18 cellular contexts compared by ENCODE assay signal in genomic region chr4:105527081-105527480, GRCh38. TPM values are rescaled to one million over a fixed set of nuclear protein-coding genes. Genes with fewer than 3 reads are reported as not detected.
A peak's percentile ranks its signal among the peaks of the same experiment; 100 is the strongest.
DNase-seq lines count a peak whose midpoint lies in the region; ATAC-seq and TF ChIP-seq lines count a peak whose summit lies in the region.
"Had no signal": no experiment of that assay in that cellular context is flagged by ENCODE, and none has a peak within 500 bp of the region (broad histone marks: within the 10 kb centered on the region; RNA-seq: fewer than 3 reads in every experiment).

No MANE protein-coding gene starts in this region.

- H3K14ac ChIP-seq in IMR-90 (replicated peaks; ENCODE audit: low read depth, low read length), result no peak overlapping the region
- H3K14ac ChIP-seq in trophoblast cell (ENCODE audit: low read length), result no peak overlapping the region

- dilution Hi-C loops in IMR-90 (cut with HindIII; ENCODE audit: low sequenced_read_pairs, unreplicated experiment), result no loop called here

- H3K79me1 ChIP-seq in IMR-90 (ENCODE audit: low read depth in 1 of 2, low read length in 2 of 2) (no peaks in the 10 kb centered on the region), trophoblast cell (ENCODE audit: low read length) (no peaks in the 10 kb centered on the region)

- no peak overlapping the region for H3K4me3 Mint-ChIP-seq in GM23338
- H3K4me3 Mint-ChIP-seq in endodermal cell, result no peak overlapping the region
- H3K4me3 Mint-ChIP-seq in activated T-helper 1 cell treated with anti-CD3 and anti-CD28 coated beads, Interleukin-12 subunit alpha, Interleukin-12 subunit beta, Interleukin-2, Interleukin-4 antibody, amounts not matched to agents 30 ng/mL and 10 ng/mL and 1 ng/mL, durations not matched to agents 14 hours and 24 hours and 36 hours, result no peak overlapping the region
- H3K4me3 Mint-ChIP-seq: CD4-positive, CD25-positive, alpha-beta regulatory T cell; CD8-positive, alpha-beta memory T cell had no signal

- H3K27me3 Mint-ChIP-seq in GM23338 (ENCODE audit: insufficient read depth, low read depth, poor library complexity) (peaks cover 5% of the 10 kb centered on the region), endodermal cell (ENCODE audit: insufficient read depth) (peaks cover 31% of the 10 kb centered on the region)
- H3K27me3 Mint-ChIP-seq in activated T-helper 1 cell treated with anti-CD3 and anti-CD28 coated beads, Interleukin-12 subunit alpha, Interleukin-12 subunit beta, Interleukin-2, Interleukin-4 antibody, amounts not matched to agents 30 ng/mL and 10 ng/mL and 1 ng/mL, durations not matched to agents 14 hours and 24 hours and 36 hours (ENCODE audit: insufficient read depth), result peaks cover 6% of the 10 kb centered on the region

- no peak overlapping the region for H2BK12ac ChIP-seq in trophoblast cell (ENCODE audit: low read length)

- in situ Hi-C loops in IMR-90 (cut with MboI; ENCODE audit: low sequenced_read_pairs) (no loop called here), ACHN (cut with HindIII; ENCODE audit: low pct_ligation_motif_present, low pct_unique_long_range_greater_than_20kb, low sequenced_read_pairs) (no loop called here)

- H3F3A ChIP-seq in GM23338 (replicated peaks; ENCODE audit: low read depth), result no peaks in the 10 kb centered on the region

- no peak overlapping the region for H2BK20ac ChIP-seq in IMR-90 (ENCODE audit: low read depth, low read length)

- no peaks in the 10 kb centered on the region for H3K9me1 ChIP-seq in IMR-90 (ENCODE audit: insufficient read depth, low read length)

- DNase-seq in GM23338 (ENCODE audit: low spot score) (peak; percentile 8), IMR-90 (no peak), endodermal cell (peak; percentile 57), trophoblast cell (no peak), ACHN (no peak)
- DNase-seq in activated T-helper 1 cell treated with anti-CD3 and anti-CD28 coated beads, Interleukin-12 subunit alpha, Interleukin-12 subunit beta, Interleukin-2, Interleukin-4 antibody, amounts not matched to agents 30 ng/mL and 10 ng/mL and 1 ng/mL, durations not matched to agents 14 hours and 24 hours and 36 hours (ENCODE audit: low spot score), result no peak
- DNase-seq: BE2C; C1 segment of cervical spinal cord; CD4-positive, CD25-positive, alpha-beta regulatory T cell; CD8-positive, alpha-beta memory T cell; COR-L47; DMS 273 treated with DMSO at 0.1 percent for 48 hours; DMS53; DND-41; EL; GM23248 had no signal

- no peak overlapping the region for H2AFZ ChIP-seq in GM23338
- H2AFZ ChIP-seq in IMR-90 (replicated peaks; ENCODE audit: low read length, poor library complexity), result peak overlapping the region; percentile 5
- no peak overlapping the region for H2AFZ ChIP-seq in trophoblast cell (ENCODE audit: insufficient read depth, low read length, poor library complexity)
- H2AFZ ChIP-seq: GM23248 had no signal

- H3K56ac ChIP-seq in IMR-90 (ENCODE audit: extremely low read depth, insufficient read depth, low read length), result no peak overlapping the region

- TF ChIP-seq CTCF in GM23338 (conservative IDR thresholded peaks at IDR 0.05; ENCODE audit: low read depth in 2 of 2) (no peak; a peak in 1 of 4 replicates), IMR-90 (conservative IDR thresholded peaks at IDR 0.05; ENCODE audit: low read depth, low read length) (no peak), endodermal cell (conservative IDR thresholded peaks at IDR 0.05) (no peak)

- no peak overlapping the region for H2AK9ac ChIP-seq in IMR-90 (replicated peaks; ENCODE audit: low read depth, low read length, poor library complexity)

- no TSS peak for BruUV-seq in IMR-90 (replicated peaks; lab: Mats Ljungman, UMichigan)

- H3K23ac ChIP-seq in IMR-90 (ENCODE audit: low read depth, low read length) (no peak overlapping the region), trophoblast cell (ENCODE audit: low read length) (no peak overlapping the region)

- H3K4me1 ChIP-seq in GM23338 (ENCODE audit: insufficient read depth), result no peaks in the 10 kb centered on the region
- no peaks in the 10 kb centered on the region for H3K4me1 ChIP-seq in IMR-90 (ENCODE audit: control insufficient read depth, insufficient read depth, low read length)
- H3K4me1 ChIP-seq in endodermal cell (ENCODE audit: control insufficient read depth, insufficient read depth, low read length), result no peaks in the 10 kb centered on the region
- H3K4me1 ChIP-seq in trophoblast cell (ENCODE audit: control insufficient read depth in 1 of 2, insufficient read depth in 2 of 2, low read length in 2 of 2), result no peaks in the 10 kb centered on the region
- H3K4me1 ChIP-seq: BE2C had no signal

- H3K4ac ChIP-seq in IMR-90 (ENCODE audit: low read depth, low read length), result no peak overlapping the region
- H3K4ac ChIP-seq in trophoblast cell (ENCODE audit: low read depth, low read length), result no peak overlapping the region

- H3K27ac Mint-ChIP-seq in GM23338 (no peak overlapping the region), endodermal cell (no peak overlapping the region)
- H3K27ac Mint-ChIP-seq in activated T-helper 1 cell treated with anti-CD3 and anti-CD28 coated beads, Interleukin-12 subunit alpha, Interleukin-12 subunit beta, Interleukin-2, Interleukin-4 antibody, amounts not matched to agents 30 ng/mL and 10 ng/mL and 1 ng/mL, durations not matched to agents 14 hours and 24 hours and 36 hours, result no peak overlapping the region
- H3K27ac Mint-ChIP-seq: CD4-positive, CD25-positive, alpha-beta regulatory T cell; CD8-positive, alpha-beta memory T cell had no signal

- H3K36me3 ChIP-seq in GM23338 (ENCODE audit: insufficient read depth) (no peaks in the 10 kb centered on the region), IMR-90 (ENCODE audit: control insufficient read depth, insufficient read depth, low read length) (no peaks in the 10 kb centered on the region), endodermal cell (ENCODE audit: control insufficient read depth, insufficient read depth, low read length) (no peaks in the 10 kb centered on the region), trophoblast cell (ENCODE audit: control insufficient read depth in 1 of 2, insufficient read depth in 2 of 2, low read length in 2 of 2) (no peaks in the 10 kb centered on the region)
- H3K36me3 ChIP-seq: BE2C had no signal

- H3K18ac ChIP-seq in IMR-90 (ENCODE audit: low read depth, low read length) (no peak overlapping the region), trophoblast cell (ENCODE audit: low read length) (no peak overlapping the region)

- TF ChIP-seq POLR2A in IMR-90 (IDR thresholded peaks at IDR 0.05; ENCODE audit: low read depth, low read length), result no peak

- H3K79me2 ChIP-seq in GM23338 (replicated peaks; ENCODE audit: insufficient read depth) (no peaks in the 10 kb centered on the region), trophoblast cell (ENCODE audit: control insufficient read depth, insufficient read depth, low read length, poor library complexity) (no peaks in the 10 kb centered on the region)

- H3K27ac ChIP-seq in GM23338 (ENCODE audit: low read depth), result no peak overlapping the region
- no peak overlapping the region for H3K27ac ChIP-seq in IMR-90 (ENCODE audit: insufficient read depth, low read length)
- H3K27ac ChIP-seq in endodermal cell (ENCODE audit: low read depth, low read length), result no peak overlapping the region
- no peak overlapping the region for H3K27ac ChIP-seq in trophoblast cell (ENCODE audit: low read depth, low read length)
- H3K27ac ChIP-seq: GM23248 had no signal

- 0% methylated on average over 1 of the region's 8 CpGs; no CpG with 5 or more reads in 1 of the 2 experiments for WGBS in IMR-90 (ENCODE audit: extremely low coverage in 2 of 2, insufficient read length in 1 of 2), 2 experiments
- WGBS in endodermal cell (ENCODE audit: insufficient coverage in 1 of 2, insufficient read length in 1 of 2), 2 experiments, result 90 to 100% methylated on average over 2 to 8 of the region's 8 CpGs
- WGBS in trophoblast cell (ENCODE audit: extremely low coverage, insufficient coverage, insufficient read length), result no CpG with 5 or more reads among the region's 8 CpGs

- H3K4me3 ChIP-seq in GM23338 (no peak overlapping the region), IMR-90 (ENCODE audit: insufficient read depth, low read depth, low read length) (no peak overlapping the region), endodermal cell (ENCODE audit: low read length) (no peak overlapping the region), trophoblast cell (ENCODE audit: low read depth, low read length) (peak overlapping the region; percentile 13)
- H3K4me3 ChIP-seq: GM23248 had no signal

- H3K9me2 ChIP-seq in GM23338 (ENCODE audit: insufficient read depth), result no peaks in the 10 kb centered on the region

- no peak overlapping the region for H2BK120ac ChIP-seq in IMR-90 (ENCODE audit: low read depth, low read length)
- no peak overlapping the region for H2BK120ac ChIP-seq in trophoblast cell (ENCODE audit: insufficient read depth, low read length, poor library complexity)

- H4K5ac ChIP-seq in IMR-90 (ENCODE audit: low read depth, low read length), result no peak overlapping the region

- CTCF ChIA-PET in IMR-90 (lab: Yijun Ruan, JAX), result no interaction called here

- H4K91ac ChIP-seq in IMR-90 (ENCODE audit: insufficient read depth, low read depth, low read length) (no peak overlapping the region), trophoblast cell (ENCODE audit: low read depth, low read length) (no peak overlapping the region)

- POLR2A ChIA-PET in IMR-90 (lab: Charles Lee; ENCODE audit: unreplicated experiment), result no interaction called here

- H3K4me1 Mint-ChIP-seq in GM23338 (no peaks in the 10 kb centered on the region), endodermal cell (no peaks in the 10 kb centered on the region)
- no peaks in the 10 kb centered on the region for H3K4me1 Mint-ChIP-seq in activated T-helper 1 cell treated with anti-CD3 and anti-CD28 coated beads, Interleukin-12 subunit alpha, Interleukin-12 subunit beta, Interleukin-2, Interleukin-4 antibody, amounts not matched to agents 30 ng/mL and 10 ng/mL and 1 ng/mL, durations not matched to agents 14 hours and 24 hours and 36 hours (ENCODE audit: low read depth)
- H3K4me1 Mint-ChIP-seq: CD4-positive, CD25-positive, alpha-beta regulatory T cell; CD8-positive, alpha-beta memory T cell had no signal

- H3K9me3 ChIP-seq in IMR-90 (ENCODE audit: control insufficient read depth, insufficient read depth, low read length), result no peaks in the 10 kb centered on the region
- H3K9me3 ChIP-seq in endodermal cell (ENCODE audit: control insufficient read depth, low read length), result no peaks in the 10 kb centered on the region
- no peaks in the 10 kb centered on the region for H3K9me3 ChIP-seq in trophoblast cell (ENCODE audit: insufficient read depth, low read depth, low read length)
- H3K9me3 ChIP-seq: BE2C had no signal

- H2BK5ac ChIP-seq in IMR-90 (ENCODE audit: low read depth, low read length, poor library complexity, severe bottlenecking) (no peak overlapping the region), trophoblast cell (ENCODE audit: low read depth, low read length, poor library complexity) (no peak overlapping the region)

- H2AK5ac ChIP-seq in IMR-90 (ENCODE audit: low read depth, low read length), result no peak overlapping the region
- no peak overlapping the region for H2AK5ac ChIP-seq in trophoblast cell (ENCODE audit: low read length)

- H3K4me2 ChIP-seq in GM23338 (no peak overlapping the region), IMR-90 (ENCODE audit: low read depth, low read length) (no peak overlapping the region), trophoblast cell (ENCODE audit: low read length) (no peak overlapping the region)

- no peak for TF ChIP-seq RAD21 in IMR-90 (IDR thresholded peaks at IDR 0.05; ENCODE audit: low read length)

- ATAC-seq in GM23338 (peak; percentile 42; the same call in 1 of the 3 replicates), IMR-90 (ENCODE audit: low read depth) (no peak), HG02973 (IDR thresholded peaks at IDR 0.05; ENCODE audit: unreplicated experiment) (no peak)

- H3K9ac ChIP-seq in IMR-90 (ENCODE audit: low read depth, low read length) (no peak overlapping the region), endodermal cell (ENCODE audit: extremely low read depth, low read length, poor library complexity, severe bottlenecking) (no peak overlapping the region), trophoblast cell (ENCODE audit: low read length) (no peak overlapping the region)
- H3K9ac ChIP-seq: GM23248 had no signal

- H2BK15ac ChIP-seq in IMR-90 (ENCODE audit: low read depth, low read length), result no peak overlapping the region

- H4K8ac ChIP-seq in IMR-90 (ENCODE audit: low read depth in 2 of 2, low read length in 2 of 2) (no peak overlapping the region), trophoblast cell (ENCODE audit: low read depth, low read length) (no peak overlapping the region)

- H4K20me1 ChIP-seq in GM23338 (replicated peaks; ENCODE audit: insufficient read depth) (no peaks in the 10 kb centered on the region), IMR-90 (ENCODE audit: insufficient read depth, low read length) (no peaks in the 10 kb centered on the region)

- intact Hi-C loops in IMR-90 (cut with micrococcal nuclease), result no loop called here
- intact Hi-C loops in activated T-helper 1 cell treated with anti-CD3 and anti-CD28 coated beads, Interleukin-12 subunit alpha, Interleukin-12 subunit beta, Interleukin-2, Interleukin-4 antibody, amounts not matched to agents 30 ng/mL and 10 ng/mL and 1 ng/mL, durations not matched to agents 14 hours and 24 hours and 36 hours (cut with micrococcal nuclease), result no loop called here

- H3K36me3 Mint-ChIP-seq in GM23338 (ENCODE audit: low read depth) (no peaks in the 10 kb centered on the region), endodermal cell (ENCODE audit: low read depth) (no peaks in the 10 kb centered on the region)
- no peaks in the 10 kb centered on the region for H3K36me3 Mint-ChIP-seq in activated T-helper 1 cell treated with anti-CD3 and anti-CD28 coated beads, Interleukin-12 subunit alpha, Interleukin-12 subunit beta, Interleukin-2, Interleukin-4 antibody, amounts not matched to agents 30 ng/mL and 10 ng/mL and 1 ng/mL, durations not matched to agents 14 hours and 24 hours and 36 hours (ENCODE audit: low read depth)
- H3K36me3 Mint-ChIP-seq: CD4-positive, CD25-positive, alpha-beta regulatory T cell; CD8-positive, alpha-beta memory T cell had no signal

- no peak overlapping the region for H4K12ac ChIP-seq in trophoblast cell (ENCODE audit: low read depth, low read length)

- H3K9me3 Mint-ChIP-seq in GM23338 (no peaks in the 10 kb centered on the region), endodermal cell (no peaks in the 10 kb centered on the region)
- H3K9me3 Mint-ChIP-seq in activated T-helper 1 cell treated with anti-CD3 and anti-CD28 coated beads, Interleukin-12 subunit alpha, Interleukin-12 subunit beta, Interleukin-2, Interleukin-4 antibody, amounts not matched to agents 30 ng/mL and 10 ng/mL and 1 ng/mL, durations not matched to agents 14 hours and 24 hours and 36 hours, result no peaks in the 10 kb centered on the region
- H3K9me3 Mint-ChIP-seq: CD8-positive, alpha-beta memory T cell had no signal

- H3K27me3 ChIP-seq in GM23338 (ENCODE audit: insufficient read depth) (no peaks in the 10 kb centered on the region), IMR-90 (ENCODE audit: control insufficient read depth, insufficient read depth, low read length) (no peaks in the 10 kb centered on the region), endodermal cell (ENCODE audit: control insufficient read depth, insufficient read depth, low read length, poor library complexity, severe bottlenecking) (peaks cover 4% of the 10 kb centered on the region), trophoblast cell (ENCODE audit: insufficient read depth, low read length) (no peaks in the 10 kb centered on the region)
- H3K27me3 ChIP-seq: BE2C had no signal

RNA-seq across cellular contexts. Expression of gene ARHGEF38, which starts 25.3 kb away (rescaled TPM):
- not detected in 2 replicates for total RNA-seq in GM23338 (2014; rRNA removed; shearing (Covaris generic))
- polyA plus RNA-seq in GM23338 (2016; fragmentation: Nextera tagmentation; extraction: Ambion mirVana), result 0.58 TPM in 1 of 2 replicates, not detected in the other
- total RNA-seq in IMR-90 (2012; rRNA removed), result not detected in 2 replicates
- not detected in 2 replicates for polyA plus RNA-seq in IMR-90 (2012; rRNA removed)
- not detected in 2 replicates for polyA plus RNA-seq in IMR-90 (2012; cell fraction: cytosol; rRNA removed)
- polyA plus RNA-seq in IMR-90 (2012; cell fraction: nucleus; rRNA removed; ENCODE audit: low replicate concordance), result not detected in 2 replicates
- 1 to 10 TPM in 1 of 2 donors, under 1 TPM in 1; 0.51 to 2.1 TPM for total RNA-seq in endodermal cell
- not detected for polyA plus RNA-seq in endodermal cell (2013, experiment 1 of 2)
- 0.04 TPM for polyA plus RNA-seq in endodermal cell (2013, experiment 2 of 2)
- polyA plus RNA-seq in trophoblast cell (2013), result not detected in 2 replicates
- total RNA-seq in activated T-helper 1 cell treated with anti-CD3 and anti-CD28 coated beads, Interleukin-12 subunit alpha, Interleukin-12 subunit beta, Interleukin-2, Interleukin-4 antibody, amounts not matched to agents 30 ng/mL and 10 ng/mL and 1 ng/mL, durations not matched to agents 14 hours and 24 hours and 36 hours, result not detected in 2 replicates
- total RNA-seq: A172; CD4-positive, CD25-positive, alpha-beta regulatory T cell; CD8-positive, alpha-beta memory T cell; GM23248 had no signal
- polyA plus RNA-seq: CD8-positive, alpha-beta memory T cell; GM23248 had no signal

RNA-seq across cellular contexts. Expression of gene PPA2, which starts 53.2 kb away (rescaled TPM):
- 50.3 and 58.4 TPM in 2 replicates for total RNA-seq in GM23338 (2014; rRNA removed; shearing (Covaris generic))
- polyA plus RNA-seq in GM23338 (2016; fragmentation: Nextera tagmentation; extraction: Ambion mirVana), result 63.7 and 73.1 TPM in 2 replicates
- 52.5 and 66.7 TPM in 2 replicates for total RNA-seq in IMR-90 (2012; rRNA removed)
- polyA plus RNA-seq in IMR-90 (2012; rRNA removed), result 43.1 and 46.9 TPM in 2 replicates
- polyA plus RNA-seq in IMR-90 (2012; cell fraction: cytosol; rRNA removed), result 37.8 and 42.1 TPM in 2 replicates
- 16.9 and 32.0 TPM in 2 replicates for polyA plus RNA-seq in IMR-90 (2012; cell fraction: nucleus; rRNA removed; ENCODE audit: low replicate concordance)
- 100 to 1,000 TPM in 1 of 2 donors, 10 to 100 TPM in 1; 90.7 to 133 TPM for total RNA-seq in endodermal cell
- 103 TPM for polyA plus RNA-seq in endodermal cell (2013, experiment 1 of 2)
- polyA plus RNA-seq in endodermal cell (2013, experiment 2 of 2), result 106 TPM
- polyA plus RNA-seq in trophoblast cell (2013), result 91.3 and 92.2 TPM in 2 replicates
- total RNA-seq in activated T-helper 1 cell treated with anti-CD3 and anti-CD28 coated beads, Interleukin-12 subunit alpha, Interleukin-12 subunit beta, Interleukin-2, Interleukin-4 antibody, amounts not matched to agents 30 ng/mL and 10 ng/mL and 1 ng/mL, durations not matched to agents 14 hours and 24 hours and 36 hours, result 58.9 and 67.2 TPM in 2 replicates

Comparison
In these comparisons a context has a peak if more than half of its experiments do, and no peak if none do; other contexts are left out.
1. DNase-seq: peak in GM23338 (single experiment) and endodermal cell (single experiment); none in IMR-90 (single experiment), trophoblast cell (0 of 2), ACHN (single experiment) and activated T-helper 1 cell treated with anti-CD3 and anti-CD28 coated beads, Interleukin-12 subunit alpha, Interleukin-12 subunit beta, Interleukin-2, Interleukin-4 antibody, amounts not matched to agents 30 ng/mL and 10 ng/mL and 1 ng/mL, durations not matched to agents 14 hours and 24 hours and 36 hours (single experiment).